9 cellular contexts compared by ENCODE assay signal in genomic region chr7:131219277-131220041, GRCh38.
DNase-seq lines count a peak whose midpoint lies in the region; ATAC-seq and TF ChIP-seq lines count a peak whose summit lies in the region.
"Had no signal": no experiment of that assay in that cellular context is flagged by ENCODE, and none has a peak within 500 bp of the region (broad histone marks: within the 10 kb centered on the region; RNA-seq: fewer than 3 reads in every experiment).

No MANE protein-coding gene starts in this region.

- H3K27me3 ChIP-seq in SJCRH30: no peaks in the 10 kb centered on the region

- no peaks in the 10 kb centered on the region for H3K27me3 Mint-ChIP-seq in stimulated activated naive B cell treated with anti-CD40 and anti-IgM and Interleukin-4, amounts not matched to agents 10 μg/mL and 1 μg/mL and 100 μg/mL, for 72 hours
- no peaks in the 10 kb centered on the region for H3K27me3 Mint-ChIP-seq in type B pancreatic cell

- peak; percentile 56 for ATAC-seq in GM21447 (IDR thresholded peaks at IDR 0.05; ENCODE audit: unreplicated experiment)
- peak; percentile 72 to 75 for ATAC-seq in stimulated activated naive B cell treated with anti-CD40 and anti-IgM and Interleukin-4, amounts not matched to agents 10 μg/mL and 1 μg/mL and 100 μg/mL, for 72 hours (replicated peaks)

- H3K4me1 Mint-ChIP-seq in stimulated activated naive B cell treated with anti-CD40 and anti-IgM and Interleukin-4, amounts not matched to agents 10 μg/mL and 1 μg/mL and 100 μg/mL, for 72 hours: peaks cover 31 to 36% of the 10 kb centered on the region in 2 donors
- no peaks in the 10 kb centered on the region for H3K4me1 Mint-ChIP-seq in type B pancreatic cell (ENCODE audit: unreplicated experiment)

- peak overlapping the region; percentile 8 to 56 for H3K4me3 Mint-ChIP-seq in stimulated activated naive B cell treated with anti-CD40 and anti-IgM and Interleukin-4, amounts not matched to agents 10 μg/mL and 1 μg/mL and 100 μg/mL, for 72 hours
- no peak overlapping the region for H3K4me3 Mint-ChIP-seq in type B pancreatic cell

- no peak overlapping the region for H3K27ac ChIP-seq in SJCRH30

- H3K4me1 ChIP-seq in SJCRH30: no peaks in the 10 kb centered on the region

- TF ChIP-seq CTCF in type B pancreatic cell (conservative IDR thresholded peaks at IDR 0.05): no peak

- H3K36me3 Mint-ChIP-seq in stimulated activated naive B cell treated with anti-CD40 and anti-IgM and Interleukin-4, amounts not matched to agents 10 μg/mL and 1 μg/mL and 100 μg/mL, for 72 hours: peaks cover 0 to 1% of the 10 kb centered on the region in 2 donors
- no peaks in the 10 kb centered on the region for H3K36me3 Mint-ChIP-seq in type B pancreatic cell

- no peak overlapping the region for H3K4me3 ChIP-seq in SJCRH30

- H3K36me3 ChIP-seq in SJCRH30: no peaks in the 10 kb centered on the region

- peaks cover 4 to 7% of the 10 kb centered on the region in 2 donors for H3K9me3 Mint-ChIP-seq in stimulated activated naive B cell treated with anti-CD40 and anti-IgM and Interleukin-4, amounts not matched to agents 10 μg/mL and 1 μg/mL and 100 μg/mL, for 72 hours
- H3K9me3 Mint-ChIP-seq in type B pancreatic cell: no peaks in the 10 kb centered on the region

- peak overlapping the region; percentile 75 for H3K27ac Mint-ChIP-seq in stimulated activated naive B cell treated with anti-CD40 and anti-IgM and Interleukin-4, amounts not matched to agents 10 μg/mL and 1 μg/mL and 100 μg/mL, for 72 hours
- H3K27ac Mint-ChIP-seq in type B pancreatic cell: no peak overlapping the region

- H3K9me3 ChIP-seq in SJCRH30 (replicated peaks): no peaks in the 10 kb centered on the region

- DNase-seq in SKM-1 (lab: John Stamatoyannopoulos, UW; ENCODE audit: unreplicated experiment) (peak; percentile 57), hippocampal formation (lab: John Stamatoyannopoulos, UW) (peak; percentile 72 to 88), SJCRH30 (no peak), type B pancreatic cell (ENCODE audit: extremely low spot score, unreplicated experiment) (no peak), glomerular visceral epithelial cell (ENCODE audit: extremely low spot score) (no peak), T1000 (lab: John Stamatoyannopoulos, UW) (no peak)
- peak; percentile 20 for DNase-seq in stimulated activated naive B cell treated with anti-CD40 and anti-IgM and Interleukin-4, amounts not matched to agents 10 μg/mL and 1 μg/mL and 100 μg/mL, for 72 hours
- DNase-seq: NCI-H1092 had no signal

Comparison
In these comparisons a context has a peak if more than half of its experiments do, and no peak if none do; other contexts are left out.
1. DNase-seq: peak in SKM-1 (single experiment), hippocampal formation (2 of 2) and stimulated activated naive B cell treated with anti-CD40 and anti-IgM and Interleukin-4, amounts not matched to agents 10 μg/mL and 1 μg/mL and 100 μg/mL, for 72 hours (single experiment); none in SJCRH30 (0 of 2), type B pancreatic cell (single experiment), glomerular visceral epithelial cell (single experiment) and T1000 (single experiment).